3 cellular contexts compared by ENCODE assay signal in the genomic region with DNA sequence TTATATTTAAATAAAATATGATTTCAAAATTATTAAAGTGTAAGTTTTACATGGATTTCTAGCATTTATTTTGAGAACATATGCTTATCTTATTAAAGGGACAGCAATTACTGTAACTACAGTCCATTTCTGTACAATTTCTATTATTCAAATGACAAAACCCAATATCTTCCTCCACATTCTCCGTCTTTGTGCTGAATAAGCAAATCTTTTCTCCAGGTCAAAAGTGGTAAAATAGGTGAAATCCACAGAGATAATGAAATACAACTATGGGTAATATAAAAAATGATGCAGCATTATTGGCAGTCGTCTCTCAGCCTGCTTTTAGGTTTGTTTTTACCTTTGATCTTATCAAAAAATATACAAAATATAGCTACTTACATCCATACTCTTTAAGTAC.
A peak's percentile ranks its signal among the peaks of the same experiment; 100 is the strongest.
TF ChIP-seq lines count a peak whose summit lies in the region.

No MANE protein-coding gene starts in this region.

TF ChIP-seq in HepG2, 621 proteins besides CTCF, POLR2A, EP300 and RAD21:
- peak; percentile 86 to 93 for TF ChIP-seq MAFK (conservative IDR thresholded peaks at IDR 0.05 in 1 of 2, IDR thresholded peaks at IDR 0.05 in 1 of 2; ENCODE audit: low read length in 2 of 2)
- TF ChIP-seq ZBTB21 (CRISPR knock-in tag; IDR thresholded peaks at IDR 0.05) = no peak
- no peak for TF ChIP-seq GTF3A (CRISPR knock-in tag; conservative IDR thresholded peaks at IDR 0.05)
- peak; percentile 89 for TF ChIP-seq MAFF (IDR thresholded peaks at IDR 0.05; ENCODE audit: low read depth, low read length)
- TF ChIP-seq, protein P1, sequence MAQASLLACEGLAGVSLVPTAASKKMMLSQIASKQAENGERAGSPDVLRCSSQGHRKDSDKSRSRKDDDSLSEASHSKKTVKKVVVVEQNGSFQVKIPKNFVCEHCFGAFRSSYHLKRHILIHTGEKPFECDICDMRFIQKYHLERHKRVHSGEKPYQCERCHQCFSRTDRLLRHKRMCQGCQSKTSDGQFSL (CRISPR knock-in tag; IDR thresholded peaks at IDR 0.05) = no peak
- TF ChIP-seq ZNF7 (CRISPR knock-in tag; IDR thresholded peaks at IDR 0.05) = no peak

TF ChIP-seq in IMR-90, 13 proteins besides CTCF, POLR2A, EP300 and RAD21:
- TF ChIP-seq NFE2L2 (IDR thresholded peaks at IDR 0.05; ENCODE audit: low read depth, low read length) (no peak), MAFK (IDR thresholded peaks at IDR 0.05; ENCODE audit: low read depth, low read length) (peak; percentile 89)

TF ChIP-seq in K562, 482 proteins besides CTCF, POLR2A, EP300 and RAD21:
- peak; percentile 63 for TF ChIP-seq C11orf30 (IDR thresholded peaks at IDR 0.05; ENCODE audit: low read depth)
- TF ChIP-seq MTA3 (IDR thresholded peaks at IDR 0.05; ENCODE audit: borderline replicate concordance) = no peak
- no peak for TF ChIP-seq GABPB1 (CRISPR knock-in tag; IDR thresholded peaks at IDR 0.05)
- TF ChIP-seq, protein P2, sequence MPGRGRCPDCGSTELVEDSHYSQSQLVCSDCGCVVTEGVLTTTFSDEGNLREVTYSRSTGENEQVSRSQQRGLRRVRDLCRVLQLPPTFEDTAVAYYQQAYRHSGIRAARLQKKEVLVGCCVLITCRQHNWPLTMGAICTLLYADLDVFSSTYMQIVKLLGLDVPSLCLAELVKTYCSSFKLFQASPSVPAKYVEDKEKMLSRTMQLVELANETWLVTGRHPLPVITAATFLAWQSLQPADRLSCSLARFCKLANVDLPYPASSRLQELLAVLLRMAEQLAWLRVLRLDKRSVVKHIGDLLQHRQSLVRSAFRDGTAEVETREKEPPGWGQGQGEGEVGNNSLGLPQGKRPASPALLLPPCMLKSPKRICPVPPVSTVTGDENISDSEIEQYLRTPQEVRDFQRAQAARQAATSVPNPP (IDR thresholded peaks at IDR 0.05; ENCODE audit: borderline replicate concordance, insufficient read depth, insufficient read length) = no peak
- no peak for TF ChIP-seq ZHX1 (conservative IDR thresholded peaks at IDR 0.05; ENCODE audit: low read length)
- TF ChIP-seq ETV6 (IDR thresholded peaks at IDR 0.05; ENCODE audit: borderline replicate concordance in 1 of 2, low read depth in 2 of 2, low read length in 1 of 2) = no peak
- no peak for TF ChIP-seq ETV6 (CRISPR knock-in tag; IDR thresholded peaks at IDR 0.05; ENCODE audit: borderline replicate concordance)
- TF ChIP-seq, protein P3, sequence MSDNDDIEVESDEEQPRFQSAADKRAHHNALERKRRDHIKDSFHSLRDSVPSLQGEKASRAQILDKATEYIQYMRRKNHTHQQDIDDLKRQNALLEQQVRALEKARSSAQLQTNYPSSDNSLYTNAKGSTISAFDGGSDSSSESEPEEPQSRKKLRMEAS (CRISPR knock-in tag; IDR thresholded peaks at IDR 0.05) = no peak
- no peak for TF ChIP-seq MTA2 (IDR thresholded peaks at IDR 0.05; ENCODE audit: low read depth)
- peak; percentile 53 for TF ChIP-seq MAFK (IDR thresholded peaks at IDR 0.05; ENCODE audit: low read length)
- TF ChIP-seq THAP12 (CRISPR knock-in tag; IDR thresholded peaks at IDR 0.05) = no peak
- TF ChIP-seq SMARCB1 (IDR thresholded peaks at IDR 0.05; ENCODE audit: insufficient read length, low read depth) = no peak
- no peak for TF ChIP-seq MXD1 (CRISPR knock-in tag; IDR thresholded peaks at IDR 0.05; ENCODE audit: borderline replicate concordance, poor library complexity, severe bottlenecking)
- TF ChIP-seq, protein P4, sequence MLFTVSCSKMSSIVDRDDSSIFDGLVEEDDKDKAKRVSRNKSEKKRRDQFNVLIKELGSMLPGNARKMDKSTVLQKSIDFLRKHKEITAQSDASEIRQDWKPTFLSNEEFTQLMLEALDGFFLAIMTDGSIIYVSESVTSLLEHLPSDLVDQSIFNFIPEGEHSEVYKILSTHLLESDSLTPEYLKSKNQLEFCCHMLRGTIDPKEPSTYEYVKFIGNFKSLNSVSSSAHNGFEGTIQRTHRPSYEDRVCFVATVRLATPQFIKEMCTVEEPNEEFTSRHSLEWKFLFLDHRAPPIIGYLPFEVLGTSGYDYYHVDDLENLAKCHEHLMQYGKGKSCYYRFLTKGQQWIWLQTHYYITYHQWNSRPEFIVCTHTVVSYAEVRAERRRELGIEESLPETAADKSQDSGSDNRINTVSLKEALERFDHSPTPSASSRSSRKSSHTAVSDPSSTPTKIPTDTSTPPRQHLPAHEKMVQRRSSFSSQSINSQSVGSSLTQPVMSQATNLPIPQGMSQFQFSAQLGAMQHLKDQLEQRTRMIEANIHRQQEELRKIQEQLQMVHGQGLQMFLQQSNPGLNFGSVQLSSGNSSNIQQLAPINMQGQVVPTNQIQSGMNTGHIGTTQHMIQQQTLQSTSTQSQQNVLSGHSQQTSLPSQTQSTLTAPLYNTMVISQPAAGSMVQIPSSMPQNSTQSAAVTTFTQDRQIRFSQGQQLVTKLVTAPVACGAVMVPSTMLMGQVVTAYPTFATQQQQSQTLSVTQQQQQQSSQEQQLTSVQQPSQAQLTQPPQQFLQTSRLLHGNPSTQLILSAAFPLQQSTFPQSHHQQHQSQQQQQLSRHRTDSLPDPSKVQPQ (CRISPR knock-in tag; IDR thresholded peaks at IDR 0.05; ENCODE audit: borderline replicate concordance) = no peak
- TF ChIP-seq MAFG (tag; conservative IDR thresholded peaks at IDR 0.05) = peak; percentile 66
- peak; percentile 62 for TF ChIP-seq MAFF (IDR thresholded peaks at IDR 0.05; ENCODE audit: low read length)
- no peak for TF ChIP-seq ZNF436 (CRISPR knock-in tag; IDR thresholded peaks at IDR 0.05)
- TF ChIP-seq CBX5 (IDR thresholded peaks at IDR 0.05; ENCODE audit: borderline replicate concordance, low read depth) = no peak
- no peak for TF ChIP-seq TGIF2 (CRISPR knock-in tag; IDR thresholded peaks at IDR 0.05)
- peak; percentile 75 for TF ChIP-seq ZNF316 (IDR thresholded peaks at IDR 0.05)
- no peak for TF ChIP-seq GATAD2A (IDR thresholded peaks at IDR 0.05)
- TF ChIP-seq ELF1 (tag; IDR thresholded peaks at IDR 0.05) = no peak
